Comparison of ENCODE assay signal across 1 cellular context in the genomic region with DNA sequence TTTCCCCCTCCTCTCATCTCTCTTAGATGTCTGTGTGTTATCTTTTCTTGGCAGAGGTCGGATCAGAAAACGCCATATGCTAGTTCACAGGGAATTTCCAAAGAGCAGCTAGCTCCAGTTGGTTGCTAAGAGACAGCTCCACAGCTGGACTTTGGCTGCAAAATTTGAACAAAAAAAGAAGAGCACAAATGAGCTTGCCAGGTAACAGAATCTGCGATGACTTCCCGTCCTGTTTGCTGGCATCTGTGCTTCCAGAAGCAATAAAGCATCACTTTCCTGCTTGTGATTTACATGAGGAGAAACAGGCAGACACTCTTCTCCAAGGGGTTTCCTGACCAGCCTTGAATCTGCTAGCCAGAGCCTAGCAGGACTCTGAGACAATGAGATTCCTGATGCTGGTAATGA.
TF ChIP-seq lines count a peak whose summit lies in the region.

No MANE protein-coding gene starts in this region.

TF ChIP-seq in neural cell, 6 proteins besides CTCF, POLR2A, EP300 and RAD21 (continued from another document):
- TF ChIP-seq, protein P1, sequence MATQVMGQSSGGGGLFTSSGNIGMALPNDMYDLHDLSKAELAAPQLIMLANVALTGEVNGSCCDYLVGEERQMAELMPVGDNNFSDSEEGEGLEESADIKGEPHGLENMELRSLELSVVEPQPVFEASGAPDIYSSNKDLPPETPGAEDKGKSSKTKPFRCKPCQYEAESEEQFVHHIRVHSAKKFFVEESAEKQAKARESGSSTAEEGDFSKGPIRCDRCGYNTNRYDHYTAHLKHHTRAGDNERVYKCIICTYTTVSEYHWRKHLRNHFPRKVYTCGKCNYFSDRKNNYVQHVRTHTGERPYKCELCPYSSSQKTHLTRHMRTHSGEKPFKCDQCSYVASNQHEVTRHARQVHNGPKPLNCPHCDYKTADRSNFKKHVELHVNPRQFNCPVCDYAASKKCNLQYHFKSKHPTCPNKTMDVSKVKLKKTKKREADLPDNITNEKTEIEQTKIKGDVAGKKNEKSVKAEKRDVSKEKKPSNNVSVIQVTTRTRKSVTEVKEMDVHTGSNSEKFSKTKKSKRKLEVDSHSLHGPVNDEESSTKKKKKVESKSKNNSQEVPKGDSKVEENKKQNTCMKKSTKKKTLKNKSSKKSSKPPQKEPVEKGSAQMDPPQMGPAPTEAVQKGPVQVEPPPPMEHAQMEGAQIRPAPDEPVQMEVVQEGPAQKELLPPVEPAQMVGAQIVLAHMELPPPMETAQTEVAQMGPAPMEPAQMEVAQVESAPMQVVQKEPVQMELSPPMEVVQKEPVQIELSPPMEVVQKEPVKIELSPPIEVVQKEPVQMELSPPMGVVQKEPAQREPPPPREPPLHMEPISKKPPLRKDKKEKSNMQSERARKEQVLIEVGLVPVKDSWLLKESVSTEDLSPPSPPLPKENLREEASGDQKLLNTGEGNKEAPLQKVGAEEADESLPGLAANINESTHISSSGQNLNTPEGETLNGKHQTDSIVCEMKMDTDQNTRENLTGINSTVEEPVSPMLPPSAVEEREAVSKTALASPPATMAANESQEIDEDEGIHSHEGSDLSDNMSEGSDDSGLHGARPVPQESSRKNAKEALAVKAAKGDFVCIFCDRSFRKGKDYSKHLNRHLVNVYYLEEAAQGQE (IDR thresholded peaks at IDR 0.05; ENCODE audit: borderline replicate concordance) = no peak
- no peak for TF ChIP-seq MXI1 (conservative IDR thresholded peaks at IDR 0.05; ENCODE audit: poor library complexity, severe bottlenecking)
